ENCODE assay signal across 20 cellular contexts in genomic region chr3:148796799-148797198, GRCh38. TPM values are rescaled to one million over a fixed set of nuclear protein-coding genes. Genes with fewer than 3 reads are reported as not detected.
DNase-seq lines count a peak whose midpoint lies in the region; ATAC-seq, FAIRE-seq and TF ChIP-seq lines count a peak whose summit lies in the region.
"Had no signal": no experiment of that assay in that cellular context is flagged by ENCODE, and none has a peak within 500 bp of the region (broad histone marks: within the 10 kb centered on the region; RNA-seq: fewer than 3 reads in every experiment).

No MANE protein-coding gene starts in this region.

- H3K23ac ChIP-seq in H1 (ENCODE audit: insufficient read length) = no peak overlapping the region

- H3K36me3 ChIP-seq in H1 (ENCODE audit: control insufficient read depth in 2 of 4, insufficient read depth in 4 of 4, low read length in 3 of 4) = no peaks in the 10 kb centered on the region
- no peaks in the 10 kb centered on the region for H3K36me3 ChIP-seq in heart left ventricle
- H3K36me3 ChIP-seq in MM.1S (replicated peaks; ENCODE audit: insufficient read depth, low read length) = no peaks in the 10 kb centered on the region
- H3K36me3 ChIP-seq in upper lobe of right lung = no peaks in the 10 kb centered on the region
- H3K36me3 ChIP-seq: BLaER1, MG63 had no signal

- 58% methylated on average over 1 of the region's 1 CpG; no CpG with 5 or more reads in 1 of the 2 experiments for WGBS in H1 (ENCODE audit: extremely low coverage in 1 of 2, insufficient coverage in 1 of 2, insufficient read length in 1 of 2, insufficient replicate concordance in 2 of 2, low coverage in 1 of 2, low lambda C conversion rate in 2 of 2, missing lambda C conversion rate in 1 of 2), 2 experiments
- 34 to 55% (median 46%) methylated on average over 1 of the region's 1 CpG for WGBS in heart left ventricle, 4 donors

- no peak overlapping the region for H2BK5ac ChIP-seq in H1 (ENCODE audit: low read depth, low read length)

- H3K27me3 ChIP-seq in H1 (replicated peaks in 1 of 4; ENCODE audit: control insufficient read depth in 3 of 4, extremely low read depth in 1 of 4, insufficient read depth in 3 of 4, low read length in 3 of 4) (no peaks in the 10 kb centered on the region), heart left ventricle (no peaks in the 10 kb centered on the region), MM.1S (replicated peaks; ENCODE audit: insufficient read depth, low read length) (no peaks in the 10 kb centered on the region), upper lobe of right lung (no peaks in the 10 kb centered on the region)
- H3K27me3 ChIP-seq: BLaER1, MG63 had no signal

- H3K27ac ChIP-seq in H1 (ENCODE audit: low read depth, low read length) (no peak overlapping the region), heart left ventricle (no peak overlapping the region), MM.1S (ENCODE audit: low read length) (no peak overlapping the region), upper lobe of right lung (no peak overlapping the region)
- H3K27ac ChIP-seq: BLaER1 had no signal

- no peak overlapping the region for H3K18ac ChIP-seq in H1 (ENCODE audit: extremely low read depth, low read length)

- no peaks in the 10 kb centered on the region for H4K20me1 ChIP-seq in H1 (replicated peaks in 1 of 2; ENCODE audit: control insufficient read depth in 1 of 2, insufficient read depth in 2 of 2, low read length in 2 of 2)
- H4K20me1 ChIP-seq in MM.1S (ENCODE audit: insufficient read depth, low read length) = no peaks in the 10 kb centered on the region
- H4K20me1 ChIP-seq: BLaER1 had no signal

- H3K23me2 ChIP-seq in H1 (ENCODE audit: low read depth, low read length) = no peaks in the 10 kb centered on the region

- H2AFZ ChIP-seq in H1 (ENCODE audit: low read length) (no peak overlapping the region), MM.1S (ENCODE audit: low read length) (no peak overlapping the region)

- no peaks in the 10 kb centered on the region for H3K9me3 ChIP-seq in H1 (ENCODE audit: insufficient read depth in 2 of 2, low read depth in 1 of 2, low read length in 1 of 2)
- H3K9me3 ChIP-seq in heart left ventricle = no peaks in the 10 kb centered on the region
- no peaks in the 10 kb centered on the region for H3K9me3 ChIP-seq in MM.1S (replicated peaks; ENCODE audit: insufficient read depth, low read length)
- H3K9me3 ChIP-seq in upper lobe of right lung = no peaks in the 10 kb centered on the region
- H3K9me3 ChIP-seq: BLaER1, MG63 had no signal

- no peaks in the 10 kb centered on the region for H3K9me2 ChIP-seq in MM.1S (replicated peaks; ENCODE audit: insufficient read depth, low read length)

- H3K4me1 ChIP-seq in H1 (replicated peaks in 1 of 4; ENCODE audit: control insufficient read depth in 3 of 4, insufficient read depth in 4 of 4, low read length in 3 of 4) (peaks cover 0 to 11% (median 4%) of the 10 kb centered on the region in 4 experiments; a peak in 3 of 7 replicates), heart left ventricle (peaks cover 0 to 2% (median 0%) of the 10 kb centered on the region in 12 donors), MM.1S (ENCODE audit: low read length) (no peaks in the 10 kb centered on the region), upper lobe of right lung (no peaks in the 10 kb centered on the region)
- H3K4me1 ChIP-seq: BLaER1 had no signal

- no peak overlapping the region for H4K5ac ChIP-seq in H1 (ENCODE audit: insufficient read length, low read depth, low read length)

- no peak overlapping the region for H3K4me2 ChIP-seq in H1 (ENCODE audit: insufficient read depth in 1 of 2, low read depth in 2 of 2, low read length in 2 of 2)
- no peak overlapping the region for H3K4me2 ChIP-seq in MM.1S (ENCODE audit: low read depth, low read length)
- H3K4me2 ChIP-seq: BLaER1 had no signal

- no peak overlapping the region for H2BK15ac ChIP-seq in H1 (ENCODE audit: low read length)

- H2BK120ac ChIP-seq in H1 (replicated peaks; ENCODE audit: low read depth, low read length) = no peak overlapping the region

- no peak overlapping the region for H3K4me3 ChIP-seq in H1 (ENCODE audit: extremely low read depth in 1 of 4, insufficient read depth in 2 of 4, low read depth in 3 of 4, low read length in 4 of 4)
- H3K4me3 ChIP-seq in heart left ventricle = no peak overlapping the region
- no peak overlapping the region for H3K4me3 ChIP-seq in MM.1S (ENCODE audit: low read length)
- no peak overlapping the region for H3K4me3 ChIP-seq in upper lobe of right lung
- H3K4me3 ChIP-seq: BLaER1, MG63 had no signal

- H3K9ac ChIP-seq in H1 (replicated peaks in 1 of 4; ENCODE audit: extremely low read depth in 1 of 4, low read depth in 3 of 4, low read length in 3 of 4) (no peak overlapping the region), MM.1S (ENCODE audit: low read length) (no peak overlapping the region)
- H3K9ac ChIP-seq: BLaER1 had no signal

- no peak overlapping the region for H4K8ac ChIP-seq in H1 (ENCODE audit: extremely low read depth, insufficient read depth, low read length)

- intact Hi-C loops in heart left ventricle (cut with DNase I) (no loop called here), upper lobe of right lung (cut with DNase I) (no loop called here)

- H3K4ac ChIP-seq in H1 (replicated peaks; ENCODE audit: insufficient read length, low read depth, low read length) = no peak overlapping the region

- POLR2A ChIA-PET in H1 (lab: Charles Lee; ENCODE audit: partially characterized antibody) = no interaction called here

- peak; percentile 66 for FAIRE-seq in H1 (lab: Jason Lieb, UNC)

- H3K14ac ChIP-seq in H1 (ENCODE audit: insufficient read length) = no peak overlapping the region

- ATAC-seq in heart left ventricle = no peak
- ATAC-seq in upper lobe of right lung = no peak
- ATAC-seq: SK-N-SH treated with all-trans-retinoic acid at 6 μM for 48 hours, T-helper 17 cell had no signal

- TF ChIP-seq EP300 in H1 (IDR thresholded peaks at IDR 0.05; ENCODE audit: borderline replicate concordance in 1 of 2, low read depth in 2 of 2, low read length in 2 of 2) = no peak

- CTCF ChIA-PET in H1 (lab: Charles Lee; ENCODE audit: partially characterized antibody) = interaction anchor here (1.0 to 1.2 kb wide), 3 partner anchors 38 to 144 kb away, joined by 3 read pairs; no protein-coding TSS in a partner anchor

- peak; percentile 23 for DNase-seq in NCI-H2029 (lab: John Stamatoyannopoulos, UW)
- no peak for DNase-seq in NCI-H2029 treated with DMSO at 0.1 percent for 48 hours (lab: John Stamatoyannopoulos, UW)
- DNase-seq in NCI-H774 (lab: John Stamatoyannopoulos, UW) = peak; percentile 21
- DNase-seq in H1 (ENCODE audit: low read depth in 1 of 2, low spot score in 2 of 2) = no peak
- no peak for DNase-seq in stimulated activated CD8-positive, alpha-beta memory T cell treated with anti-CD3 and anti-CD28 coated beads, Interleukin-4, amount 100 ng/mL, for 48 hours
- DNase-seq in heart left ventricle = no peak
- no peak for DNase-seq in MM.1S
- no peak for DNase-seq in upper lobe of right lung
- DNase-seq: 8988T, DMS 273 treated with DMSO at 0.1 percent for 48 hours, KG1, MG63, NCI-H1105, NCI-H187, NCI-H2171, SHP77, T-helper 17 cell had no signal

- H4K91ac ChIP-seq in H1 (replicated peaks; ENCODE audit: insufficient read length, low read length) = no peak overlapping the region

- H2BK20ac ChIP-seq in H1 (ENCODE audit: low read length) = no peak overlapping the region

- H3K56ac ChIP-seq in H1 (replicated peaks; ENCODE audit: insufficient read length, low read depth, low read length) = no peak overlapping the region

- TF ChIP-seq POLR2A in H1 (IDR thresholded peaks at IDR 0.05; ENCODE audit: control extremely low read depth in 1 of 2, low read depth in 2 of 2, low read length in 2 of 2) (no peak), heart left ventricle (IDR thresholded peaks at IDR 0.05) (no peak)

- TF ChIP-seq CTCF in H1 (IDR thresholded peaks at IDR 0.05; ENCODE audit: control extremely low read depth in 1 of 3, insufficient read depth in 1 of 3, low read depth in 1 of 3, low read length in 3 of 3) (no peak), heart left ventricle (IDR thresholded peaks at IDR 0.05) (no peak), MM.1S (IDR thresholded peaks at IDR 0.05; ENCODE audit: low read length) (no peak), upper lobe of right lung (IDR thresholded peaks at IDR 0.05) (no peak)

- H3F3A ChIP-seq in MM.1S (ENCODE audit: insufficient read depth, low read length) = no peaks in the 10 kb centered on the region

- H3K79me1 ChIP-seq in H1 (ENCODE audit: low read depth, low read length) = no peaks in the 10 kb centered on the region

- H3K79me2 ChIP-seq in H1 (ENCODE audit: control insufficient read depth in 1 of 2, insufficient read depth in 2 of 2, low read length in 2 of 2) = no peaks in the 10 kb centered on the region
- H3K79me2 ChIP-seq in MM.1S (ENCODE audit: low read length) = no peaks in the 10 kb centered on the region

- H2AK5ac ChIP-seq in H1 (ENCODE audit: low read depth, low read length) = no peak overlapping the region

- TF ChIP-seq RAD21 in H1 (IDR thresholded peaks at IDR 0.05 in 1 of 2, conservative IDR thresholded peaks at IDR 0.05 in 1 of 2; ENCODE audit: low read depth in 2 of 2, low read length in 2 of 2) = no peak

- no peak overlapping the region for H2BK12ac ChIP-seq in H1 (ENCODE audit: low read depth, low read length)

TF ChIP-seq in H1, 55 proteins besides CTCF, POLR2A, EP300 and RAD21:
- TF ChIP-seq SP4 (IDR thresholded peaks at IDR 0.05; ENCODE audit: low read length) = no peak
- TF ChIP-seq JUND (IDR thresholded peaks at IDR 0.05; ENCODE audit: low read length) = peak; percentile 55; the same call in 1 of the 2 replicates
- no peak for TF ChIP-seq NANOG (IDR thresholded peaks at IDR 0.05; ENCODE audit: insufficient read depth, low read depth, low read length, poor library complexity, severe bottlenecking)
TF ChIP-seq in H1: peak in this region for 1.

RNA-seq across cellular contexts. Expression of gene CPB1, which starts 30.8 kb away (rescaled TPM):
- total RNA-seq in H1 (2021; fragmentation: NEBNext Ultra II Directional; extraction: Animal tissue kit (Norgen Biotek cat#: 25700)) = not detected in 2 replicates
- polyA plus RNA-seq in H1 (2011; rRNA removed) (not detected in 2 replicates), heart left ventricle (under 1 TPM in 1 of 2 donors, not detected in 1; 0.08 TPM)
- polyA plus RNA-seq in H1 (2011; cell fraction: cytosol; rRNA removed) = not detected
- polyA plus RNA-seq in H1 (2011; cell fraction: nucleus; rRNA removed) = not detected
- not detected in 4 replicates for polyA plus RNA-seq in H1 (2012, experiment 1 of 2)
- polyA plus RNA-seq in H1 (2012, experiment 2 of 2) = not detected
- not detected for polyA plus RNA-seq in H1 (2013, experiment 1 of 2)
- not detected for polyA plus RNA-seq in H1 (2013, experiment 2 of 2)
- not detected in 2 replicates for polyA minus RNA-seq in H1 (2011; rRNA and poly(A)+ RNA removed)
- not detected for polyA minus RNA-seq in H1 (2011; cell fraction: cytosol; rRNA and poly(A)+ RNA removed)
- polyA minus RNA-seq in H1 (2011; cell fraction: nucleus; rRNA and poly(A)+ RNA removed) = not detected
- total RNA-seq in heart left ventricle (10 to 100 TPM in 1 of 9 donors, 1 to 10 TPM in 3, under 1 TPM in 1, not detected in 4; 0.67 to 27.7 (median 2.1) TPM), upper lobe of right lung (6.9 TPM)
- total RNA-seq: NCI-H460, T-helper 17 cell had no signal

Comparison
In these comparisons a context has a peak if more than half of its experiments do, and no peak if none do; other contexts are left out.
1. DNase-seq: peak in NCI-H2029 (single experiment) and NCI-H774 (single experiment); none in NCI-H2029 treated with DMSO at 0.1 percent for 48 hours (single experiment), H1 (0 of 2), stimulated activated CD8-positive, alpha-beta memory T cell treated with anti-CD3 and anti-CD28 coated beads, Interleukin-4, amount 100 ng/mL, for 48 hours (single experiment), heart left ventricle (0 of 5), MM.1S (single experiment) and upper lobe of right lung (single experiment).